In the genomic region with DNA sequence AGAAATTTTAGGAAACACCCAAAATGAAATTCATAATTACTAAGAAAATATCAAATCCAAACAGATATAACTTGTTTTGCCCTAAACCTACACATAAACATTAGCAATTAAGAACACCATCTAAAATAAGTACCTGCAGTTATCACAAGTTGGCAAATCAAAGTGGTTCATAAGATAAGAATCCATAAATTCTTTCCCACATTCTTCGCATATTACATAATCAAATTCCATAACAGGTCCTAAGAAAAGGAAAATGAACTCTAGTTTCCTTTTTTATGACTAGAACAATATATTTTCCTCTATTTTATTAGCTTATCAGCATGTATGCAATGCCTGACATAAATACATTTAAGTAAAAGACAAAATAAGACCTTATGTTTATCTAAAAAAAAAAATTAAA, we compare ENCODE assay signal across 2 cellular contexts.
TF ChIP-seq lines count a peak whose summit lies in the region.

No MANE protein-coding gene starts in this region.

TF ChIP-seq in HCT116, 20 proteins besides CTCF, POLR2A, EP300 and RAD21 (continued from another document):
- TF ChIP-seq CBX3 (IDR thresholded peaks at IDR 0.05; ENCODE audit: low read depth) (no peak), SP1 (IDR thresholded peaks at IDR 0.05; ENCODE audit: low read depth) (no peak), JUND (IDR thresholded peaks at IDR 0.05) (no peak), SRF (IDR thresholded peaks at IDR 0.05; ENCODE audit: low read depth) (no peak), SIN3A (IDR thresholded peaks at IDR 0.05; ENCODE audit: low read depth) (no peak), CEBPB (IDR thresholded peaks at IDR 0.05; ENCODE audit: low read depth) (no peak)
- TF ChIP-seq, protein P1, sequence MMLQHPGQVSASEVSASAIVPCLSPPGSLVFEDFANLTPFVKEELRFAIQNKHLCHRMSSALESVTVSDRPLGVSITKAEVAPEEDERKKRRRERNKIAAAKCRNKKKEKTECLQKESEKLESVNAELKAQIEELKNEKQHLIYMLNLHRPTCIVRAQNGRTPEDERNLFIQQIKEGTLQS (IDR thresholded peaks at IDR 0.05): no peak
- TF ChIP-seq, protein P2, sequence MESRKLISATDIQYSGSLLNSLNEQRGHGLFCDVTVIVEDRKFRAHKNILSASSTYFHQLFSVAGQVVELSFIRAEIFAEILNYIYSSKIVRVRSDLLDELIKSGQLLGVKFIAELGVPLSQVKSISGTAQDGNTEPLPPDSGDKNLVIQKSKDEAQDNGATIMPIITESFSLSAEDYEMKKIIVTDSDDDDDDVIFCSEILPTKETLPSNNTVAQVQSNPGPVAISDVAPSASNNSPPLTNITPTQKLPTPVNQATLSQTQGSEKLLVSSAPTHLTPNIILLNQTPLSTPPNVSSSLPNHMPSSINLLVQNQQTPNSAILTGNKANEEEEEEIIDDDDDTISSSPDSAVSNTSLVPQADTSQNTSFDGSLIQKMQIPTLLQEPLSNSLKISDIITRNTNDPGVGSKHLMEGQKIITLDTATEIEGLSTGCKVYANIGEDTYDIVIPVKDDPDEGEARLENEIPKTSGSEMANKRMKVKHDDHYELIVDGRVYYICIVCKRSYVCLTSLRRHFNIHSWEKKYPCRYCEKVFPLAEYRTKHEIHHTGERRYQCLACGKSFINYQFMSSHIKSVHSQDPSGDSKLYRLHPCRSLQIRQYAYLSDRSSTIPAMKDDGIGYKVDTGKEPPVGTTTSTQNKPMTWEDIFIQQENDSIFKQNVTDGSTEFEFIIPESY (IDR thresholded peaks at IDR 0.05; ENCODE audit: extremely low read depth, insufficient replicate concordance, low read length): no peak

TF ChIP-seq in SK-N-SH treated with all-trans-retinoic acid at 6 μM for 48 hours, 23 proteins besides CTCF, POLR2A, EP300 and RAD21:
- TF ChIP-seq, protein P3, sequence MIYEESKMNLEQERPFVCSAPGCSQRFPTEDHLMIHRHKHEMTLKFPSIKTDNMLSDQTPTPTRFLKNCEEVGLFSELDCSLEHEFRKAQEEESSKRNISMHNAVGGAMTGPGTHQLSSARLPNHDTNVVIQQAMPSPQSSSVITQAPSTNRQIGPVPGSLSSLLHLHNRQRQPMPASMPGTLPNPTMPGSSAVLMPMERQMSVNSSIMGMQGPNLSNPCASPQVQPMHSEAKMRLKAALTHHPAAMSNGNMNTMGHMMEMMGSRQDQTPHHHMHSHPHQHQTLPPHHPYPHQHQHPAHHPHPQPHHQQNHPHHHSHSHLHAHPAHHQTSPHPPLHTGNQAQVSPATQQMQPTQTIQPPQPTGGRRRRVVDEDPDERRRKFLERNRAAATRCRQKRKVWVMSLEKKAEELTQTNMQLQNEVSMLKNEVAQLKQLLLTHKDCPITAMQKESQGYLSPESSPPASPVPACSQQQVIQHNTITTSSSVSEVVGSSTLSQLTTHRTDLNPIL (CRISPR knock-in tag; IDR thresholded peaks at IDR 0.05; ENCODE audit: low read depth): 0 out of 2 replicates have a peak, but pooled peaks have one; percentile 47
- TF ChIP-seq RARB (CRISPR knock-in tag; IDR thresholded peaks at IDR 0.05) (no peak), GLIS3 (CRISPR knock-in tag; IDR thresholded peaks at IDR 0.05) (no peak), ESRRG (CRISPR knock-in tag; IDR thresholded peaks at IDR 0.05) (no peak), ARNTL (CRISPR knock-in tag; IDR thresholded peaks at IDR 0.05; ENCODE audit: borderline replicate concordance, low read depth) (no peak), ZFP30 (CRISPR knock-in tag; IDR thresholded peaks at IDR 0.05) (no peak), TCF4 (CRISPR knock-in tag; IDR thresholded peaks at IDR 0.05; ENCODE audit: borderline replicate concordance) (no peak), ZC3H10 (CRISPR knock-in tag; IDR thresholded peaks at IDR 0.05) (no peak), SNAI2 (CRISPR knock-in tag; IDR thresholded peaks at IDR 0.05) (no peak), BACH2 (CRISPR knock-in tag; IDR thresholded peaks at IDR 0.05; ENCODE audit: borderline replicate concordance) (no peak), ISL1 (CRISPR knock-in tag; IDR thresholded peaks at IDR 0.05) (peak; percentile 66), PPARA (CRISPR knock-in tag; IDR thresholded peaks at IDR 0.05; ENCODE audit: borderline replicate concordance) (no peak)
- TF ChIP-seq, protein P4, sequence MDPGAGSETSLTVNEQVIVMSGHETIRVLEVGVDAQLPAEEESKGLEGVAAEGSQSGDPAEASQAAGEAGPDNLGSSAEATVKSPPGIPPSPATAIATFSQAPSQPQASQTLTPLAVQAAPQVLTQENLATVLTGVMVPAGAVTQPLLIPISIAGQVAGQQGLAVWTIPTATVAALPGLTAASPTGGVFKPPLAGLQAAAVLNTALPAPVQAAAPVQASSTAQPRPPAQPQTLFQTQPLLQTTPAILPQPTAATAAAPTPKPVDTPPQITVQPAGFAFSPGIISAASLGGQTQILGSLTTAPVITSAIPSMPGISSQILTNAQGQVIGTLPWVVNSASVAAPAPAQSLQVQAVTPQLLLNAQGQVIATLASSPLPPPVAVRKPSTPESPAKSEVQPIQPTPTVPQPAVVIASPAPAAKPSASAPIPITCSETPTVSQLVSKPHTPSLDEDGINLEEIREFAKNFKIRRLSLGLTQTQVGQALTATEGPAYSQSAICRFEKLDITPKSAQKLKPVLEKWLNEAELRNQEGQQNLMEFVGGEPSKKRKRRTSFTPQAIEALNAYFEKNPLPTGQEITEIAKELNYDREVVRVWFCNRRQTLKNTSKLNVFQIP (CRISPR knock-in tag; IDR thresholded peaks at IDR 0.05; ENCODE audit: borderline replicate concordance, low read depth): no peak
